1 cellular context compared by ENCODE assay signal in the genomic region with DNA sequence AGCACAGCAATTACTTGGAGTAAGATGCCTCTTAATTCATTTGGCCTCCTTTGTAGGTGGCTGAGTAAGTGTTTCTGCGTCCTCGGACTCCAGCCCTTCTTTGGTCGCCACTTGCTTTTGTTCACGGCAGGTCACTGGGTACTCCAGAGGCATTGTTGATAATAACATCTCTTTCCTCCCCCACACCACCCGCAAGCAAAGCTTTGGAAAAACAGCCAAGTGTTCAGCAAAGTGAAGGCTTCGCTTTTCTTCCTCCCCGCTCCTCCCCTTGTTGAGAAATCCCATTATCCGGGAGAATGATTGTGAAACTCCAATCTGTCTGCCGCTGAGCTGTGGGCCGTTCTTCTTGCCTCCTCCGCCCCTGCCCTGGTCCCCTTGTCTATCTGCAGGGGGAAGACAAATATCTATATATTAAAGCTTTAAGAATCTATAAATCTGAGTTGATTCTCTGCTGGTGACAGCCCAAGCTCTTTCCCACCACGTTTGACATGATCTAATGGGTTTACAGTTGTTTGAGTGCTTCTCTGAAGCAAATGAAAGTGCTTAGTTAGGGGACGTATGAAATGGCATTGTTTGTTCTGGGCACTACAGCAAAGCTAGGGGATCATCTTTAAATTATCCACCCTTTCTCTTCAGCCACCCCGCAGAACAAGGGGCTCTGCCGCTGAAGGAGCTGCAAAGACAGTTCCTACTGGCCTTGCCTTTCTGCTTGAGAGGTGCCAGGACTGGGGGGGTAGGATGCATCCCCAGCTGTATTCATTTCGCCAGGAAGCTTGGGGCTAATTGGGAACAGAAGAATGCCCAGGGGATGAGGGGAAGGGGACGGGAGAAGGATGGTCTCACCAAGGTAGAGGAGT.
A peak's percentile ranks its signal among the peaks of the same experiment; 100 is the strongest.
TF ChIP-seq lines count a peak whose summit lies in the region.

No MANE protein-coding gene starts in this region.

TF ChIP-seq in HEK293, 187 proteins besides CTCF, POLR2A, EP300 and RAD21 (continued from another document and continues in another):
- TF ChIP-seq, protein P1, sequence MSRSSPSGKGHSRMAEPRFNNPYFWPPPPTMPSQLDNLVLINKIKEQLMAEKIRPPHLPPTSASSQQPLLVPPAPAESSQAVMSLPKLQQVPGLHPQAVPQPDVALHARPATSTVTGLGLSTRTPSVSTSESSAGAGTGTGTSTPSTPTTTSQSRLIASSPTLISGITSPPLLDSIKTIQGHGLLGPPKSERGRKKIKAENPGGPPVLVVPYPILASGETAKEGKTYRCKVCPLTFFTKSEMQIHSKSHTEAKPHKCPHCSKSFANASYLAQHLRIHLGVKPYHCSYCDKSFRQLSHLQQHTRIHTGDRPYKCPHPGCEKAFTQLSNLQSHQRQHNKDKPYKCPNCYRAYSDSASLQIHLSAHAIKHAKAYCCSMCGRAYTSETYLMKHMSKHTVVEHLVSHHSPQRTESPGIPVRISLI (tag by site-specific recombination; IDR thresholded peaks at IDR 0.05) = no peak
- no peak for TF ChIP-seq ZNF121 (tag by site-specific recombination; IDR thresholded peaks at IDR 0.05)
- TF ChIP-seq ZNF549 (tag by site-specific recombination; IDR thresholded peaks at IDR 0.05) = no peak
- TF ChIP-seq, protein P2, sequence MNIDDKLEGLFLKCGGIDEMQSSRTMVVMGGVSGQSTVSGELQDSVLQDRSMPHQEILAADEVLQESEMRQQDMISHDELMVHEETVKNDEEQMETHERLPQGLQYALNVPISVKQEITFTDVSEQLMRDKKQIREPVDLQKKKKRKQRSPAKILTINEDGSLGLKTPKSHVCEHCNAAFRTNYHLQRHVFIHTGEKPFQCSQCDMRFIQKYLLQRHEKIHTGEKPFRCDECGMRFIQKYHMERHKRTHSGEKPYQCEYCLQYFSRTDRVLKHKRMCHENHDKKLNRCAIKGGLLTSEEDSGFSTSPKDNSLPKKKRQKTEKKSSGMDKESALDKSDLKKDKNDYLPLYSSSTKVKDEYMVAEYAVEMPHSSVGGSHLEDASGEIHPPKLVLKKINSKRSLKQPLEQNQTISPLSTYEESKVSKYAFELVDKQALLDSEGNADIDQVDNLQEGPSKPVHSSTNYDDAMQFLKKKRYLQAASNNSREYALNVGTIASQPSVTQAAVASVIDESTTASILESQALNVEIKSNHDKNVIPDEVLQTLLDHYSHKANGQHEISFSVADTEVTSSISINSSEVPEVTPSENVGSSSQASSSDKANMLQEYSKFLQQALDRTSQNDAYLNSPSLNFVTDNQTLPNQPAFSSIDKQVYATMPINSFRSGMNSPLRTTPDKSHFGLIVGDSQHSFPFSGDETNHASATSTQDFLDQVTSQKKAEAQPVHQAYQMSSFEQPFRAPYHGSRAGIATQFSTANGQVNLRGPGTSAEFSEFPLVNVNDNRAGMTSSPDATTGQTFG (tag by site-specific recombination; IDR thresholded peaks at IDR 0.05; ENCODE audit: borderline replicate concordance) = no peak
- TF ChIP-seq, protein P3, sequence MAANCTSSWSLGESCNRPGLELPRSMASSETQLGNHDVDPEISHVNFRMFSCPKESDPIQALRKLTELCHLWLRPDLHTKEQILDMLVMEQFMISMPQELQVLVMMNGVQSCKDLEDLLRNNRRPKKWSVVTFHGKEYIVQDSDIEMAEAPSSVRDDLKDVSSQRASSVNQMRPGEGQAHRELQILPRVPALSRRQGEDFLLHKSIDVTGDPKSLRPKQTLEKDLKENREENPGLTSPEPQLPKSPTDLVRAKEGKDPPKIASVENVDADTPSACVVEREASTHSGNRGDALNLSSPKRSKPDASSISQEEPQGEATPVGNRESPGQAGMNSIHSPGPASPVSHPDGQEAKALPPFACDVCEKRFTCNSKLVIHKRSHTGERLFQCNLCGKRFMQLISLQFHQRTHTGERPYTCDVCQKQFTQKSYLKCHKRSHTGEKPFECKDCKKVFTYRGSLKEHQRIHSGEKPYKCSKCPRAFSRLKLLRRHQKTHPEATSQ (tag by site-specific recombination; IDR thresholded peaks at IDR 0.05) = no peak
- 0 out of 2 replicates have a peak, but pooled peaks have one; percentile 25 for TF ChIP-seq SCRT2 (tag by site-specific recombination; IDR thresholded peaks at IDR 0.05)
- no peak for TF ChIP-seq ZFP3 (tag by site-specific recombination; IDR thresholded peaks at IDR 0.05; ENCODE audit: low read depth)
- no peak for TF ChIP-seq YY1 (tag by site-specific recombination; IDR thresholded peaks at IDR 0.05)
- TF ChIP-seq, protein P4, sequence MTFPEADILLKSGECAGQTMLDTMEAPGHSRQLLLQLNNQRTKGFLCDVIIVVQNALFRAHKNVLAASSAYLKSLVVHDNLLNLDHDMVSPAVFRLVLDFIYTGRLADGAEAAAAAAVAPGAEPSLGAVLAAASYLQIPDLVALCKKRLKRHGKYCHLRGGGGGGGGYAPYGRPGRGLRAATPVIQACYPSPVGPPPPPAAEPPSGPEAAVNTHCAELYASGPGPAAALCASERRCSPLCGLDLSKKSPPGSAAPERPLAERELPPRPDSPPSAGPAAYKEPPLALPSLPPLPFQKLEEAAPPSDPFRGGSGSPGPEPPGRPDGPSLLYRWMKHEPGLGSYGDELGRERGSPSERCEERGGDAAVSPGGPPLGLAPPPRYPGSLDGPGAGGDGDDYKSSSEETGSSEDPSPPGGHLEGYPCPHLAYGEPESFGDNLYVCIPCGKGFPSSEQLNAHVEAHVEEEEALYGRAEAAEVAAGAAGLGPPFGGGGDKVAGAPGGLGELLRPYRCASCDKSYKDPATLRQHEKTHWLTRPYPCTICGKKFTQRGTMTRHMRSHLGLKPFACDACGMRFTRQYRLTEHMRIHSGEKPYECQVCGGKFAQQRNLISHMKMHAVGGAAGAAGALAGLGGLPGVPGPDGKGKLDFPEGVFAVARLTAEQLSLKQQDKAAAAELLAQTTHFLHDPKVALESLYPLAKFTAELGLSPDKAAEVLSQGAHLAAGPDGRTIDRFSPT (tag by site-specific recombination; IDR thresholded peaks at IDR 0.05) = no peak
- TF ChIP-seq, protein P5, sequence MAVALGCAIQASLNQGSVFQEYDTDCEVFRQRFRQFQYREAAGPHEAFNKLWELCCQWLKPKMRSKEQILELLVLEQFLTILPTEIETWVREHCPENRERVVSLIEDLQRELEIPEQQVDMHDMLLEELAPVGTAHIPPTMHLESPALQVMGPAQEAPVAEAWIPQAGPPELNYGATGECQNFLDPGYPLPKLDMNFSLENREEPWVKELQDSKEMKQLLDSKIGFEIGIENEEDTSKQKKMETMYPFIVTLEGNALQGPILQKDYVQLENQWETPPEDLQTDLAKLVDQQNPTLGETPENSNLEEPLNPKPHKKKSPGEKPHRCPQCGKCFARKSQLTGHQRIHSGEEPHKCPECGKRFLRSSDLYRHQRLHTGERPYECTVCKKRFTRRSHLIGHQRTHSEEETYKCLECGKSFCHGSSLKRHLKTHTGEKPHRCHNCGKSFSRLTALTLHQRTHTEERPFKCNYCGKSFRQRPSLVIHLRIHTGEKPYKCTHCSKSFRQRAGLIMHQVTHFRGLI (tag by site-specific recombination; IDR thresholded peaks at IDR 0.05) = peak; percentile 56; the same call in 1 of the 2 replicates
- no peak for TF ChIP-seq YY2 (tag by site-specific recombination; IDR thresholded peaks at IDR 0.05)
- no peak for TF ChIP-seq ZNF324 (tag by site-specific recombination; IDR thresholded peaks at IDR 0.05)
- no peak for TF ChIP-seq ZSCAN16 (tag by site-specific recombination; IDR thresholded peaks at IDR 0.05)
- TF ChIP-seq, protein P6, sequence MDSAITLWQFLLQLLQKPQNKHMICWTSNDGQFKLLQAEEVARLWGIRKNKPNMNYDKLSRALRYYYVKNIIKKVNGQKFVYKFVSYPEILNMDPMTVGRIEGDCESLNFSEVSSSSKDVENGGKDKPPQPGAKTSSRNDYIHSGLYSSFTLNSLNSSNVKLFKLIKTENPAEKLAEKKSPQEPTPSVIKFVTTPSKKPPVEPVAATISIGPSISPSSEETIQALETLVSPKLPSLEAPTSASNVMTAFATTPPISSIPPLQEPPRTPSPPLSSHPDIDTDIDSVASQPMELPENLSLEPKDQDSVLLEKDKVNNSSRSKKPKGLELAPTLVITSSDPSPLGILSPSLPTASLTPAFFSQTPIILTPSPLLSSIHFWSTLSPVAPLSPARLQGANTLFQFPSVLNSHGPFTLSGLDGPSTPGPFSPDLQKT (IDR thresholded peaks at IDR 0.05; ENCODE audit: borderline replicate concordance, low read depth, low read length) = no peak
- TF ChIP-seq, protein P7, sequence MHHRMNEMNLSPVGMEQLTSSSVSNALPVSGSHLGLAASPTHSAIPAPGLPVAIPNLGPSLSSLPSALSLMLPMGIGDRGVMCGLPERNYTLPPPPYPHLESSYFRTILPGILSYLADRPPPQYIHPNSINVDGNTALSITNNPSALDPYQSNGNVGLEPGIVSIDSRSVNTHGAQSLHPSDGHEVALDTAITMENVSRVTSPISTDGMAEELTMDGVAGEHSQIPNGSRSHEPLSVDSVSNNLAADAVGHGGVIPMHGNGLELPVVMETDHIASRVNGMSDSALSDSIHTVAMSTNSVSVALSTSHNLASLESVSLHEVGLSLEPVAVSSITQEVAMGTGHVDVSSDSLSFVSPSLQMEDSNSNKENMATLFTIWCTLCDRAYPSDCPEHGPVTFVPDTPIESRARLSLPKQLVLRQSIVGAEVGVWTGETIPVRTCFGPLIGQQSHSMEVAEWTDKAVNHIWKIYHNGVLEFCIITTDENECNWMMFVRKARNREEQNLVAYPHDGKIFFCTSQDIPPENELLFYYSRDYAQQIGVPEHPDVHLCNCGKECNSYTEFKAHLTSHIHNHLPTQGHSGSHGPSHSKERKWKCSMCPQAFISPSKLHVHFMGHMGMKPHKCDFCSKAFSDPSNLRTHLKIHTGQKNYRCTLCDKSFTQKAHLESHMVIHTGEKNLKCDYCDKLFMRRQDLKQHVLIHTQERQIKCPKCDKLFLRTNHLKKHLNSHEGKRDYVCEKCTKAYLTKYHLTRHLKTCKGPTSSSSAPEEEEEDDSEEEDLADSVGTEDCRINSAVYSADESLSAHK (tag by site-specific recombination; IDR thresholded peaks at IDR 0.05) = peak; percentile 86
- no peak; the same call in 1 of the 2 replicates for TF ChIP-seq KLF8 (tag by site-specific recombination; IDR thresholded peaks at IDR 0.05)
- TF ChIP-seq ZNF510 (tag by site-specific recombination; IDR thresholded peaks at IDR 0.05; ENCODE audit: insufficient replicate concordance) = no peak
- TF ChIP-seq, protein P8, sequence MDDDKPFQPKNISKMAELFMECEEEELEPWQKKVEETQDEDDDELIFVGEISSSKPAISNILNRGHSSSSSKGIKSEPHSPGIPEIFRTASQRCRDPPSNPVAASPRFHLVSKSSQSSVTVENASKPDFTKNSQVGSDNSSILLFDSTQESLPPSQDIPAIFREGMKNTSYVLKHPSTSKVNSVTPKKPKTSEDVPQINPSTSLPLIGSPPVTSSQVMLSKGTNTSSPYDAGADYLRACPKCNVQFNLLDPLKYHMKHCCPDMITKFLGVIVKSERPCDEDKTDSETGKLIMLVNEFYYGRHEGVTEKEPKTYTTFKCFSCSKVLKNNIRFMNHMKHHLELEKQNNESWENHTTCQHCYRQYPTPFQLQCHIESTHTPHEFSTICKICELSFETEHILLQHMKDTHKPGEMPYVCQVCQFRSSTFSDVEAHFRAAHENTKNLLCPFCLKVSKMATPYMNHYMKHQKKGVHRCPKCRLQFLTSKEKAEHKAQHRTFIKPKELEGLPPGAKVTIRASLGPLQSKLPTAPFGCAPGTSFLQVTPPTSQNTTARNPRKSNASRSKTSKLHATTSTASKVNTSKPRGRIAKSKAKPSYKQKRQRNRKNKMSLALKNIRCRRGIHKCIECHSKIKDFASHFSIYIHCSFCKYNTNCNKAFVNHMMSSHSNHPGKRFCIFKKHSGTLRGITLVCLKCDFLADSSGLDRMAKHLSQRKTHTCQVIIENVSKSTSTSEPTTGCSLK (tag by site-specific recombination; IDR thresholded peaks at IDR 0.05) = no peak
- TF ChIP-seq ZNF211 (tag by site-specific recombination; IDR thresholded peaks at IDR 0.05; ENCODE audit: low read depth) = no peak
- TF ChIP-seq SCRT1 (tag by site-specific recombination; IDR thresholded peaks at IDR 0.05; ENCODE audit: borderline replicate concordance) = no peak
- no peak for TF ChIP-seq ZBTB21 (tag by site-specific recombination; IDR thresholded peaks at IDR 0.05)
- TF ChIP-seq ZNF521 (tag by site-specific recombination; IDR thresholded peaks at IDR 0.05) = no peak
- no peak for TF ChIP-seq ZNF274 (IDR thresholded peaks at IDR 0.05; ENCODE audit: low read length)
- no peak for TF ChIP-seq ZNF274 (tag by site-specific recombination; IDR thresholded peaks at IDR 0.05; ENCODE audit: borderline replicate concordance)
- no peak for TF ChIP-seq ZNF768 (tag by site-specific recombination; IDR thresholded peaks at IDR 0.05)
- no peak for TF ChIP-seq ZNF37A (tag by site-specific recombination; IDR thresholded peaks at IDR 0.05)
- no peak for TF ChIP-seq ZNF571 (tag by site-specific recombination; IDR thresholded peaks at IDR 0.05)
- TF ChIP-seq ZNF169 (tag by site-specific recombination; IDR thresholded peaks at IDR 0.05) = no peak
- TF ChIP-seq ZFHX2 (tag by site-specific recombination; conservative IDR thresholded peaks at IDR 0.05) = peak; percentile 92
- TF ChIP-seq, protein P9, sequence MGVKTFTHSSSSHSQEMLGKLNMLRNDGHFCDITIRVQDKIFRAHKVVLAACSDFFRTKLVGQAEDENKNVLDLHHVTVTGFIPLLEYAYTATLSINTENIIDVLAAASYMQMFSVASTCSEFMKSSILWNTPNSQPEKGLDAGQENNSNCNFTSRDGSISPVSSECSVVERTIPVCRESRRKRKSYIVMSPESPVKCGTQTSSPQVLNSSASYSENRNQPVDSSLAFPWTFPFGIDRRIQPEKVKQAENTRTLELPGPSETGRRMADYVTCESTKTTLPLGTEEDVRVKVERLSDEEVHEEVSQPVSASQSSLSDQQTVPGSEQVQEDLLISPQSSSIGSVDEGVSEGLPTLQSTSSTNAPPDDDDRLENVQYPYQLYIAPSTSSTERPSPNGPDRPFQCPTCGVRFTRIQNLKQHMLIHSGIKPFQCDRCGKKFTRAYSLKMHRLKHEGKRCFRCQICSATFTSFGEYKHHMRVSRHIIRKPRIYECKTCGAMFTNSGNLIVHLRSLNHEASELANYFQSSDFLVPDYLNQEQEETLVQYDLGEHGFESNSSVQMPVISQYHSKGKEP (tag by site-specific recombination; IDR thresholded peaks at IDR 0.05) = peak; percentile 50; the same call in 1 of the 2 replicates
- TF ChIP-seq GLI4 (tag by site-specific recombination; IDR thresholded peaks at IDR 0.05) = no peak
- TF ChIP-seq ZNF701 (tag by site-specific recombination; IDR thresholded peaks at IDR 0.05) = no peak
- TF ChIP-seq REPIN1 (tag by site-specific recombination; IDR thresholded peaks at IDR 0.05; ENCODE audit: low read depth) = no peak
- TF ChIP-seq ZNF146 (tag by site-specific recombination; IDR thresholded peaks at IDR 0.05) = no peak
- peak; percentile 90 for TF ChIP-seq SP7 (tag by site-specific recombination; IDR thresholded peaks at IDR 0.05)
- TF ChIP-seq ZNF514 (tag by site-specific recombination; IDR thresholded peaks at IDR 0.05) = no peak
- no peak for TF ChIP-seq HOXC10 (CRISPR knock-in tag; IDR thresholded peaks at IDR 0.05)
- TF ChIP-seq ZBTB20 (tag by site-specific recombination; IDR thresholded peaks at IDR 0.05) = peak; percentile 59
- TF ChIP-seq RBAK (tag by site-specific recombination; IDR thresholded peaks at IDR 0.05) = no peak
- TF ChIP-seq ZNF600 (tag by site-specific recombination; IDR thresholded peaks at IDR 0.05) = peak; percentile 78
- no peak for TF ChIP-seq KLF1 (tag by site-specific recombination; IDR thresholded peaks at IDR 0.05)
